Comparison of ENCODE assay signal across 11 cellular contexts in the genomic region with DNA sequence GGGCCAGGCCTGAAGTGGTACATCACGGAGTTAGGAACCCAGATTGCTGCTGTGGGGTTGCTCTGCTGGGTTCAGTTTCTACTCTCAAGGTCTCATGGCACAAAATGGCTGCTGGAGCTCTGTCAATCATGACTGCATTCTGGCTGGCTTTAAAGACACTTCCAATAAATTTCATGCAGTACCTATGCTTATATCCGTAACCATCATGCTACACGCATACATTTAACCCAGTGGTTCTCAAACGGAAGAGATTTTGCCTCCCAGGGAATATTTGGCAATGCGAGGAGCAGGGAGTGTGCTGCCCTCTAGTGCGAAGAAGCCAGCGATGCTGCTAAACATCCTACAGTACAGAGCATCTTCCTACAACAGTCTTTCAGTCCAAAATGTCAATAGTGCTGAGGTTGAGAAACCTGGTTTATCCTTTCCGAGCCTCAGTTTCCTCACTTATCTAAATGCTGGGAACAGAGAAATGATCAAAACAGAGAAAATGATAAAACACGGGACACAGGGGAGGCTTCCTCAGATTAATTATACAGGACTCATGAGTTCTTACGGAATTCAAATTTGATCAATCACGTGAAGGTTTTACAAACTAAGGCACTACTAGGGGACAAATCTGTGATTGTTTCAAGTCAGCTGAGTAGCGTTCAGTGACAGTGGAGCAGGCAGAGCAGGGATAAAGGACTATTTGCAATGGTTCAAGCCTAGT. TPM values are rescaled to one million over a fixed set of nuclear protein-coding genes. Genes with fewer than 3 reads are reported as not detected.
A peak's percentile ranks its signal among the peaks of the same experiment; 100 is the strongest.
DNase-seq lines count a peak whose midpoint lies in the region; FAIRE-seq and TF ChIP-seq lines count a peak whose summit lies in the region.
"Had no signal": no experiment of that assay in that cellular context is flagged by ENCODE, and none has a peak within 500 bp of the region (broad histone marks: within the 10 kb centered on the region; RNA-seq: fewer than 3 reads in every experiment).

No MANE protein-coding gene starts in this region.

- H3K36me3 ChIP-seq in Caco-2 (ENCODE audit: control insufficient read depth, insufficient read depth, low read length) (no peaks in the 10 kb centered on the region), WERI-Rb-1 (no peaks in the 10 kb centered on the region), kidney (ENCODE audit: control insufficient read depth in 1 of 2, insufficient read depth in 2 of 2, low read length in 2 of 2) (no peaks in the 10 kb centered on the region), suprapubic skin (no peaks in the 10 kb centered on the region)
- H3K36me3 ChIP-seq: sigmoid colon had no signal

- no peak overlapping the region for H3K9ac ChIP-seq in kidney (ENCODE audit: low read length in 2 of 2)

- 63% methylated on average over 12 of the region's 12 CpGs for WGBS in suprapubic skin

- TF ChIP-seq RAD21 in Ishikawa (IDR thresholded peaks at IDR 0.05; ENCODE audit: low read depth), result peak; percentile 44

- H3K9me3 Mint-ChIP-seq in Caco-2 (ENCODE audit: unreplicated experiment), result peaks cover 12% of the 10 kb centered on the region
- H3K9me3 Mint-ChIP-seq: central memory CD8-positive, alpha-beta T cell had no signal

- no TSS peak for BruUV-seq in Caco-2 (replicated peaks; lab: Mats Ljungman, UMichigan)

- H3K4me3 ChIP-seq in Caco-2 (ENCODE audit: low read depth, low read length) (no peak overlapping the region), WERI-Rb-1 (ENCODE audit: low read depth, low read length) (no peak overlapping the region), kidney (ENCODE audit: low read length in 2 of 2) (no peak overlapping the region), suprapubic skin (no peak overlapping the region)
- H3K4me3 ChIP-seq: sigmoid colon had no signal

- H3K9me3 ChIP-seq in Caco-2, result peaks cover 3% of the 10 kb centered on the region; the same call in 1 of the 2 replicates
- H3K9me3 ChIP-seq in WERI-Rb-1 (ENCODE audit: severe bottlenecking), result no peaks in the 10 kb centered on the region
- H3K9me3 ChIP-seq in kidney (ENCODE audit: control insufficient read depth in 1 of 2, low read length in 2 of 2), result no peaks in the 10 kb centered on the region
- H3K9me3 ChIP-seq in suprapubic skin, result no peaks in the 10 kb centered on the region
- H3K9me3 ChIP-seq: sigmoid colon had no signal

- no peaks in the 10 kb centered on the region for H3K36me3 Mint-ChIP-seq in Caco-2 (ENCODE audit: insufficient read depth, unreplicated experiment)

- peaks cover 3% of the 10 kb centered on the region; the same call in 1 of the 2 replicates for H3K4me1 ChIP-seq in Caco-2
- H3K4me1 ChIP-seq in kidney (ENCODE audit: control insufficient read depth in 1 of 2, insufficient read depth in 1 of 2, low read depth in 1 of 2, low read length in 2 of 2), result no peaks in the 10 kb centered on the region
- H3K4me1 ChIP-seq in suprapubic skin, result no peaks in the 10 kb centered on the region
- H3K4me1 ChIP-seq: sigmoid colon had no signal

- no peaks in the 10 kb centered on the region for H3K27me3 Mint-ChIP-seq in Caco-2 (ENCODE audit: insufficient read depth, unreplicated experiment)

- TF ChIP-seq EP300 in Ishikawa (IDR thresholded peaks at IDR 0.05; ENCODE audit: borderline replicate concordance), result no peak
- TF ChIP-seq EP300 in suprapubic skin (IDR thresholded peaks at IDR 0.05), result no peak

- H3K27me3 ChIP-seq in Caco-2 (replicated peaks; ENCODE audit: control insufficient read depth, insufficient read depth, low read length) (0 out of 2 replicates have a peak, but pooled peaks cover 1% of the 10 kb centered on the region), WERI-Rb-1 (ENCODE audit: insufficient read depth, low read depth, severe bottlenecking) (no peaks in the 10 kb centered on the region), suprapubic skin (no peaks in the 10 kb centered on the region)
- H3K27me3 ChIP-seq: sigmoid colon had no signal

- POLR2A ChIA-PET in Caco-2 (lab: Charles Lee) (no interaction called here), GM10248 (lab: Yijun Ruan, JAX) (no interaction called here)

- H3K27ac Mint-ChIP-seq in Caco-2 (ENCODE audit: unreplicated experiment), result no peak overlapping the region

- no peaks in the 10 kb centered on the region for H3K4me1 Mint-ChIP-seq in Caco-2 (ENCODE audit: low read depth, unreplicated experiment)
- H3K4me1 Mint-ChIP-seq: central memory CD8-positive, alpha-beta T cell had no signal

- peak; percentile 95 to 98 for TF ChIP-seq CTCF in Caco-2 (IDR thresholded peaks at IDR 0.05; ENCODE audit: insufficient read depth in 1 of 2, low read depth in 1 of 2, low read length in 1 of 2, severe bottlenecking in 1 of 2, unreplicated experiment in 1 of 2)
- peak; percentile 74 for TF ChIP-seq CTCF in WERI-Rb-1 (IDR thresholded peaks at IDR 0.05; ENCODE audit: low read depth, low read length)
- peak; percentile 10 for TF ChIP-seq CTCF in kidney (IDR thresholded peaks at IDR 0.05; ENCODE audit: borderline replicate concordance, extremely low read depth, insufficient read depth)
- TF ChIP-seq CTCF in GM10248 (IDR thresholded peaks at IDR 0.05; ENCODE audit: control extremely low read depth, extremely low read depth, low read depth, missing control alignments), result no peak
- TF ChIP-seq CTCF in suprapubic skin (IDR thresholded peaks at IDR 0.05), result peak in 1 of 2 donors; percentile 38

- DNase-seq in Caco-2 (peak in 1 of 2 experiments; percentile 70), WERI-Rb-1 (peak; percentile 23), kidney (no peak), posterior cingulate gyrus (no peak), GM10248 (ENCODE audit: extremely low spot score) (no peak), islet precursor cell (no peak), suprapubic skin (ENCODE audit: low spot score in 2 of 2) (no peak)
- DNase-seq: sigmoid colon had no signal

- H3K27ac ChIP-seq in WERI-Rb-1 (no peak overlapping the region), kidney (ENCODE audit: low read depth in 2 of 2, low read length in 2 of 2) (no peak overlapping the region), suprapubic skin (no peak overlapping the region)
- H3K27ac ChIP-seq: sigmoid colon had no signal

- intact Hi-C loops in Caco-2 (cut with micrococcal nuclease; ENCODE audit: unreplicated experiment), result loop anchor here (1.0 kb wide), 1 partner anchor 179 kb away; no protein-coding TSS in a partner anchor
- intact Hi-C loops in kidney (cut with DNase I), result no loop called here
- intact Hi-C loops in posterior cingulate gyrus (cut with DNase I), result no loop called here

- CTCF ChIA-PET in Caco-2 (lab: Charles Lee), result interaction anchor here (1.0 kb wide), 1 partner anchor 93 kb away, joined by 4 read pairs; no protein-coding TSS in a partner anchor
- CTCF ChIA-PET in GM10248 (lab: Yijun Ruan, JAX), result interaction anchor here (0.6 to 1.5 kb wide), 2 partner anchors 13 to 179 kb away, joined by 3 read pairs; no protein-coding TSS in a partner anchor

- no peak for TF ChIP-seq POLR2A in suprapubic skin (IDR thresholded peaks at IDR 0.05)

- H3K4me3 Mint-ChIP-seq in Caco-2 (ENCODE audit: unreplicated experiment), result no peak overlapping the region
- H3K4me3 Mint-ChIP-seq: central memory CD8-positive, alpha-beta T cell had no signal

- FAIRE-seq in kidney (lab: Jason Lieb, UNC), result no peak
- FAIRE-seq: GM19239 had no signal

TF ChIP-seq in Ishikawa, 13 proteins besides CTCF, POLR2A, EP300 and RAD21 (continues in another document):
- TF ChIP-seq TAF1 (IDR thresholded peaks at IDR 0.05; ENCODE audit: low read depth), result no peak
- TF ChIP-seq, protein P1, sequence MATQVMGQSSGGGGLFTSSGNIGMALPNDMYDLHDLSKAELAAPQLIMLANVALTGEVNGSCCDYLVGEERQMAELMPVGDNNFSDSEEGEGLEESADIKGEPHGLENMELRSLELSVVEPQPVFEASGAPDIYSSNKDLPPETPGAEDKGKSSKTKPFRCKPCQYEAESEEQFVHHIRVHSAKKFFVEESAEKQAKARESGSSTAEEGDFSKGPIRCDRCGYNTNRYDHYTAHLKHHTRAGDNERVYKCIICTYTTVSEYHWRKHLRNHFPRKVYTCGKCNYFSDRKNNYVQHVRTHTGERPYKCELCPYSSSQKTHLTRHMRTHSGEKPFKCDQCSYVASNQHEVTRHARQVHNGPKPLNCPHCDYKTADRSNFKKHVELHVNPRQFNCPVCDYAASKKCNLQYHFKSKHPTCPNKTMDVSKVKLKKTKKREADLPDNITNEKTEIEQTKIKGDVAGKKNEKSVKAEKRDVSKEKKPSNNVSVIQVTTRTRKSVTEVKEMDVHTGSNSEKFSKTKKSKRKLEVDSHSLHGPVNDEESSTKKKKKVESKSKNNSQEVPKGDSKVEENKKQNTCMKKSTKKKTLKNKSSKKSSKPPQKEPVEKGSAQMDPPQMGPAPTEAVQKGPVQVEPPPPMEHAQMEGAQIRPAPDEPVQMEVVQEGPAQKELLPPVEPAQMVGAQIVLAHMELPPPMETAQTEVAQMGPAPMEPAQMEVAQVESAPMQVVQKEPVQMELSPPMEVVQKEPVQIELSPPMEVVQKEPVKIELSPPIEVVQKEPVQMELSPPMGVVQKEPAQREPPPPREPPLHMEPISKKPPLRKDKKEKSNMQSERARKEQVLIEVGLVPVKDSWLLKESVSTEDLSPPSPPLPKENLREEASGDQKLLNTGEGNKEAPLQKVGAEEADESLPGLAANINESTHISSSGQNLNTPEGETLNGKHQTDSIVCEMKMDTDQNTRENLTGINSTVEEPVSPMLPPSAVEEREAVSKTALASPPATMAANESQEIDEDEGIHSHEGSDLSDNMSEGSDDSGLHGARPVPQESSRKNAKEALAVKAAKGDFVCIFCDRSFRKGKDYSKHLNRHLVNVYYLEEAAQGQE (IDR thresholded peaks at IDR 0.05; ENCODE audit: low read depth), result no peak
- no peak for TF ChIP-seq YY1 (IDR thresholded peaks at IDR 0.05; ENCODE audit: low read depth)
- no peak for TF ChIP-seq EGR1 (IDR thresholded peaks at IDR 0.05)
- TF ChIP-seq NFIC (IDR thresholded peaks at IDR 0.05), result no peak
- no peak for TF ChIP-seq FOXM1 (IDR thresholded peaks at IDR 0.05; ENCODE audit: borderline replicate concordance, low read depth)
- TF ChIP-seq TCF12 (IDR thresholded peaks at IDR 0.05; ENCODE audit: low read depth), result no peak
- TF ChIP-seq CREB1 (IDR thresholded peaks at IDR 0.05; ENCODE audit: low read depth), result no peak

RNA-seq across cellular contexts. Expression of gene SLC2A10, which starts 9.6 kb away (rescaled TPM):
- total RNA-seq in Caco-2 (2022), result 4.2 and 4.3 TPM in 2 replicates
- total RNA-seq in kidney, result 7.1 TPM
- 3.7 TPM for polyA plus RNA-seq in kidney (ENCODE audit: insufficient read depth, low read depth, low replicate concordance)
- 1 to 10 TPM; 2.6 to 8.1 (median 5.5) TPM for total RNA-seq in suprapubic skin

RNA-seq across cellular contexts. Expression of gene TP53RK, which starts 10.6 kb away (rescaled TPM):
- total RNA-seq in Caco-2 (2022), result 20.3 and 22.7 TPM in 2 replicates
- total RNA-seq in kidney, result 11.0 TPM
- polyA plus RNA-seq in kidney (ENCODE audit: insufficient read depth, low read depth, low replicate concordance), result 9.3 TPM
- total RNA-seq in suprapubic skin, result 10 to 100 TPM; 15.0 to 27.0 (median 25.8) TPM

RNA-seq across cellular contexts. Expression of gene SLC13A3, which starts 48.5 kb away (rescaled TPM):
- total RNA-seq in Caco-2 (2022), result 0.30 and 0.39 TPM in 2 replicates
- 31.5 TPM for total RNA-seq in kidney
- 241 TPM for polyA plus RNA-seq in kidney (ENCODE audit: insufficient read depth, low read depth, low replicate concordance)
- total RNA-seq in suprapubic skin, result 1 to 10 TPM; 1.1 to 8.9 (median 4.2) TPM
